ENCODE assay signal across 21 cellular contexts in the genomic region with DNA sequence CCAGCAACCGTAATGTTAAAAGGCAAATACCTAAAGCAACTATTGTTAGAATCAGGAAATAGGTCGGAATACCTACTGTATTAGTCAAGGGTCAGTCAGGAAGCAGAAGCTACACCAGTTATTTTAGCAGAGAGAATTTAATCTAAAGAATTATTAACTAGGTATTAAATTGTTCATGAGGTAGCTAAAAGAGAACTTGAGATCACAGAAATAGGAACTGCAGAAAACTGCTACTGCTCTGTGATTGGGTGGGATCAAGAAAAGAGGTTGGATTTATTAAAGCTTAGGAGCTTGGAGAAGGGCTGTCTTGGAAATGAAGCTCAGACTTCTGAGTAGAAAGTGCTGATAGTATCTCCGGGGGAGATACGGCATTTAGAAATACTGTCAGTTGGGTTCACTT. TPM values are rescaled to one million over a fixed set of nuclear protein-coding genes. Genes with fewer than 3 reads are reported as not detected.
DNase-seq lines count a peak whose midpoint lies in the region; ATAC-seq and TF ChIP-seq lines count a peak whose summit lies in the region.
"Had no signal": no experiment of that assay in that cellular context is flagged by ENCODE, and none has a peak within 500 bp of the region (broad histone marks: within the 10 kb centered on the region; RNA-seq: fewer than 3 reads in every experiment).

No MANE protein-coding gene starts in this region.

- H3K27ac ChIP-seq in breast epithelium (no peak overlapping the region), RWPE2 (ENCODE audit: poor library complexity, severe bottlenecking) (peak overlapping the region; percentile 36)
- H3K27ac ChIP-seq: BLaER1 treated with 17β-estradiol and CSF1 and Interleukin-3, amounts not matched to agents 10 nM and 100 nM; body of pancreas; upper lobe of right lung had no signal

- CTCF ChIA-PET in MCF 10A (lab: Yijun Ruan, JAX): interaction anchor here (0.5 to 0.7 kb wide), 2 partner anchors 309 to 323 kb away, joined by 3 read pairs; no protein-coding TSS in a partner anchor

- intact Hi-C loops in MCF 10A (cut with micrococcal nuclease): no loop called here
- intact Hi-C loops in breast epithelium (cut with DNase I; ENCODE audit: low total_unique reads): no loop called here
- intact Hi-C loops in head of caudate nucleus (cut with DNase I): no loop called here

- H3K9me3 ChIP-seq in breast epithelium: peaks cover 0 to 4% of the 10 kb centered on the region in 2 donors
- no peaks in the 10 kb centered on the region for H3K9me3 ChIP-seq in RWPE2 (ENCODE audit: severe bottlenecking)
- H3K9me3 ChIP-seq: body of pancreas, upper lobe of right lung had no signal

- no peaks in the 10 kb centered on the region for H3K27me3 ChIP-seq in breast epithelium
- H3K27me3 ChIP-seq in RWPE2 (ENCODE audit: insufficient read depth, poor library complexity, severe bottlenecking): no peaks in the 10 kb centered on the region
- H3K27me3 ChIP-seq: BLaER1 treated with 17β-estradiol and CSF1 and Interleukin-3, amounts not matched to agents 10 nM and 100 nM; body of pancreas; upper lobe of right lung had no signal

- no peak for TF ChIP-seq CTCF in MCF 10A (IDR thresholded peaks at IDR 0.05; ENCODE audit: unreplicated experiment)
- TF ChIP-seq CTCF in breast epithelium (IDR thresholded peaks at IDR 0.05): no peak
- TF ChIP-seq CTCF in RWPE2 (IDR thresholded peaks at IDR 0.05; ENCODE audit: poor library complexity, severe bottlenecking): no peak
- TF ChIP-seq CTCF in epithelial cell of proximal tubule (conservative IDR thresholded peaks at IDR 0.05; ENCODE audit: low read depth, low read length): no peak

- no peak for TF ChIP-seq POLR2A in breast epithelium (IDR thresholded peaks at IDR 0.05)

- H3K36me3 ChIP-seq in breast epithelium: no peaks in the 10 kb centered on the region
- no peaks in the 10 kb centered on the region for H3K36me3 ChIP-seq in RWPE2 (ENCODE audit: low read depth)
- H3K36me3 ChIP-seq: BLaER1 treated with 17β-estradiol and CSF1 and Interleukin-3, amounts not matched to agents 10 nM and 100 nM; upper lobe of right lung had no signal

- no peaks in the 10 kb centered on the region for H3K9me3 Mint-ChIP-seq in MCF 10A (ENCODE audit: unreplicated experiment)

- H3K27ac Mint-ChIP-seq in MCF 10A (ENCODE audit: low read depth, unreplicated experiment): peak overlapping the region; percentile 40
- H3K27ac Mint-ChIP-seq: activated CD8-positive, alpha-beta T cell treated with anti-CD3 and anti-CD28 coated beads for 36 hours; activated naive CD4-positive, alpha-beta T cell treated with anti-CD3 and anti-CD28 coated beads, Interleukin-2, amount 50 U/mL, for 72 hours; T-helper 17 cell had no signal

- peak; percentile 69 for ATAC-seq in RWPE2 (ENCODE audit: low read depth)
- ATAC-seq: activated CD8-positive, alpha-beta T cell treated with anti-CD3 and anti-CD28 coated beads for 36 hours; activated naive CD4-positive, alpha-beta T cell treated with anti-CD3 and anti-CD28 coated beads, Interleukin-2, amount 50 U/mL, for 72 hours; body of pancreas; K562; Right ventricle myocardium inferior; T-helper 17 cell; upper lobe of right lung had no signal

- no peak overlapping the region for H3K4me3 Mint-ChIP-seq in MCF 10A (ENCODE audit: unreplicated experiment)
- H3K4me3 Mint-ChIP-seq: activated CD8-positive, alpha-beta T cell treated with anti-CD3 and anti-CD28 coated beads for 36 hours; T-helper 17 cell had no signal

- H3K27me3 Mint-ChIP-seq in MCF 10A (ENCODE audit: insufficient read depth, unreplicated experiment): no peaks in the 10 kb centered on the region
- H3K27me3 Mint-ChIP-seq: activated CD8-positive, alpha-beta T cell treated with anti-CD3 and anti-CD28 coated beads for 36 hours had no signal

- no peaks in the 10 kb centered on the region for H3K4me1 Mint-ChIP-seq in MCF 10A (ENCODE audit: insufficient read depth, unreplicated experiment)
- H3K4me1 Mint-ChIP-seq: T-helper 17 cell had no signal

- BruUV-seq in MCF 10A (replicated peaks; lab: Mats Ljungman, UMichigan): no TSS peak

- H3K4me3 ChIP-seq in breast epithelium (no peak overlapping the region), RWPE2 (ENCODE audit: severe bottlenecking) (no peak overlapping the region), epithelial cell of proximal tubule (ENCODE audit: low read depth, low read length) (no peak overlapping the region)
- H3K4me3 ChIP-seq: BLaER1 treated with 17β-estradiol and CSF1 and Interleukin-3, amounts not matched to agents 10 nM and 100 nM; body of pancreas; K562; upper lobe of right lung had no signal

- POLR2A ChIA-PET in MCF 10A (lab: Yijun Ruan, JAX): no interaction called here

- H3K4me1 ChIP-seq in breast epithelium (no peaks in the 10 kb centered on the region), RWPE2 (ENCODE audit: insufficient read depth, poor library complexity, severe bottlenecking) (peaks cover 11% of the 10 kb centered on the region)
- H3K4me1 ChIP-seq: BLaER1 treated with 17β-estradiol and CSF1 and Interleukin-3, amounts not matched to agents 10 nM and 100 nM; body of pancreas; upper lobe of right lung had no signal

- DNase-seq in MCF 10A (ENCODE audit: unreplicated experiment): no peak
- DNase-seq in breast epithelium (ENCODE audit: low spot score in 2 of 2): no peak
- no peak for DNase-seq in RWPE2 (ENCODE audit: low spot score)
- peak; percentile 47 for DNase-seq in epithelial cell of proximal tubule (ENCODE audit: low read depth)
- DNase-seq in activated CD4-positive, alpha-beta T cell treated with anti-CD3 and anti-CD28 coated beads for 1 hour: no peak
- DNase-seq in NCI-H526 treated with DMSO at 0.1 percent for 48 hours (lab: John Stamatoyannopoulos, UW): no peak
- DNase-seq in NCI-H1105 treated with DMSO at 0.1 percent for 48 hours (lab: John Stamatoyannopoulos, UW): no peak
- no peak for DNase-seq in head of caudate nucleus
- DNase-seq: activated CD8-positive, alpha-beta T cell treated with anti-CD3 and anti-CD28 coated beads for 36 hours; activated T-cell treated with anti-CD3 and anti-CD28 coated beads, Interleukin-2, amount 50 U/mL, for 48 hours; body of pancreas; MV-4-11; NCI-H2081; occipital lobe; stimulated activated CD8-positive, alpha-beta memory T cell treated with anti-CD3 and anti-CD28 coated beads, Interleukin-4, amount 100 ng/mL, for 48 hours; T-helper 17 cell; upper lobe of right lung had no signal

- no peaks in the 10 kb centered on the region for H3K36me3 Mint-ChIP-seq in MCF 10A (ENCODE audit: insufficient read depth, unreplicated experiment)
- H3K36me3 Mint-ChIP-seq: activated naive CD4-positive, alpha-beta T cell treated with anti-CD3 and anti-CD28 coated beads, Interleukin-2, amount 50 U/mL, for 72 hours had no signal

RNA-seq across cellular contexts. Expression of a gene that starts 20.0 kb away (rescaled TPM):
- total RNA-seq in MCF 10A (2022) (6.8 and 8.4 TPM in 2 replicates), breast epithelium (10 to 100 TPM in 1 of 3 donors, 1 to 10 TPM in 2; 8.8 to 34.6 (median 10.0) TPM), epithelial cell of proximal tubule (3.9 and 4.2 TPM in 2 replicates)
